ENCODE assay signal across 1 cellular context in the genomic region with DNA sequence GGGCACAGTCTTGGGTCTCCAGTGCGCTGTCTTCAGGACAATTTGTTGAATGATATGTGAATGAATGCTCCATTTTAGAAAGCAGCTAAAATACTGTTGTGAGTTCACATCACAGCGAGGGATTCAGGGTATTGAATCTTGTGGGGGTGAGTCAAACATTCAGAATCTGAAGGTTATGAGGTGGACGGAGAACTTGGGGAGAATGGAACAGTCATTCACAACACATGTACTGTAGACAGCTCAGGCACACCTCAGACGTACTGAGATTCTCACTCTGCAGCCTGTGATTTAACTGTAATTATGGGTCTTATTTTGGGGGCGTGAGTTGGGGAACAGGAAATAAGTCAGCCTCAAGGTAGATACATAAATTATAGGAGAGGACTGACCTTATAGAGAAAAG.
TF ChIP-seq lines count a peak whose summit lies in the region.

No MANE protein-coding gene starts in this region.

TF ChIP-seq in H1, 55 proteins besides CTCF, POLR2A, EP300 and RAD21 (continued from another document):
- TF ChIP-seq SAP30 (IDR thresholded peaks at IDR 0.05; ENCODE audit: insufficient read depth, insufficient replicate concordance, low read length) (no peak), SP2 (IDR thresholded peaks at IDR 0.05; ENCODE audit: low read length) (no peak), YY1 (IDR thresholded peaks at IDR 0.05; ENCODE audit: low read depth, low read length) (no peak), CBX5 (IDR thresholded peaks at IDR 0.05; ENCODE audit: low read depth, low read length) (no peak), MAFK (IDR thresholded peaks at IDR 0.05; ENCODE audit: low read depth, low read length) (no peak), NANOG (IDR thresholded peaks at IDR 0.05; ENCODE audit: insufficient read depth, low read depth, low read length, poor library complexity, severe bottlenecking) (no peak), RNF2 (IDR thresholded peaks at IDR 0.05; ENCODE audit: borderline replicate concordance, low read depth, low read length, missing control alignments, poor library complexity, severe bottlenecking) (no peak), BCL11A (IDR thresholded peaks at IDR 0.05; ENCODE audit: low read depth in 2 of 2, low read length in 2 of 2) (no peak), EZH2 (IDR thresholded peaks at IDR 0.05; ENCODE audit: low read depth, low read length, severe bottlenecking) (no peak), RFX5 (IDR thresholded peaks at IDR 0.05; ENCODE audit: borderline replicate concordance, low read depth, low read length) (no peak)
